ENCODE assay signal across 8 cellular contexts in genomic region chr7:149041350-149041749, GRCh38.
"Had no signal": no experiment of that assay in that cellular context is flagged by ENCODE, and none has a peak within 500 bp of the region (broad histone marks: within the 10 kb centered on the region; RNA-seq: fewer than 3 reads in every experiment).

No MANE protein-coding gene starts in this region.

- H3K4me3 ChIP-seq: GM12878 had no signal

- DNase-seq: GDM1, GF-D8 had no signal

- FAIRE-seq: G401.6, GM12878, GM12891, GM12892, GM18507, GM19239 had no signal

- ATAC-seq: GM12878 had no signal
